Comparison of ENCODE assay signal across 8 cellular contexts in the genomic region with DNA sequence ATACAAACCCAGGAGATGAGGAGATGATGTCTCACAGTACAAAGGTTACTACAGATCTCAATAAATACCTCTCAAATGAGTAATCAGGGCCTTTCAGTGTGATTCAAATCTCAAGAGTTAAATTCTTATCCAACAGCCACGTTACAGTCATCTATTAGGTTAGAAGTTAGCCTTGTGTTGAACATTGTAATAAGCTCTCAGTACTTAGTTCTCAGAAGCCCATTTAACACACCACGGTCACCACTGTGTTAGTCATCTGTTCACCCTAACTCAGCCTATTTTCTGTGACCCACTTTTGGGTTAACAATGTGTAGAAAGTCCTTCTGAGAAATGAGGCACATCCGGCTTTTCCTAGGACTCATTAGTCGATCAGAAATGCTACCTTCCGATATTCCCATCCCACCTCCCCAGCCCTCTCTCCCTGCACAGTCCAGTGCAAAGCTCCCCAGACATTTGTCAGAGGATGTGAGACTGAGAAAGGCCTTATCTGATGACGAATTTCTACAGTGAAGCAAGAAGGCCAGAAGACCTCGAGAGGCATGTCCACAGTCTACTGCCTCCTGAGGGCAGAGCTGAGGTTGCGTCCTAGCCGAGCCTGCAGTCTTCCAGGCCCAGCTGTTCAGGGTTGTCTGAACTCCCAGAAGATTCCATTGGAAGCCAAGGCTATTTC.
DNase-seq lines count a peak whose midpoint lies in the region; ATAC-seq and TF ChIP-seq lines count a peak whose summit lies in the region.

No MANE protein-coding gene starts in this region.

- H3K4me1 ChIP-seq in DOHH2 (ENCODE audit: control insufficient read depth, low read length): peaks cover 44% of the 10 kb centered on the region
- H3K4me1 ChIP-seq in vagina: peaks cover 34% of the 10 kb centered on the region
- H3K4me1 ChIP-seq in BE2C: no peaks in the 10 kb centered on the region

- DNase-seq in GM19240 (ENCODE audit: insufficient read length, low spot score) (peak; percentile 43), WERI-Rb-1 (no peak), left cardiac atrium (no peak), vagina (ENCODE audit: extremely low spot score in 2 of 2) (no peak), BE2C (no peak), posterior vena cava (ENCODE audit: low spot score) (no peak)

- no peak for TF ChIP-seq POLR2A in vagina (IDR thresholded peaks at IDR 0.05)

- H3K79me2 ChIP-seq in DOHH2 (ENCODE audit: control insufficient read depth, low read length): no peaks in the 10 kb centered on the region

- H3K9me3 ChIP-seq in DOHH2 (ENCODE audit: control insufficient read depth, insufficient read depth, low read length): no peaks in the 10 kb centered on the region
- H3K9me3 ChIP-seq in WERI-Rb-1 (ENCODE audit: severe bottlenecking): no peaks in the 10 kb centered on the region
- H3K9me3 ChIP-seq in vagina: no peaks in the 10 kb centered on the region
- no peaks in the 10 kb centered on the region for H3K9me3 ChIP-seq in BE2C

- H3F3A ChIP-seq in DOHH2 (ENCODE audit: control insufficient read depth, insufficient read depth): peaks cover 5% of the 10 kb centered on the region; the same call in 1 of the 2 replicates

- TF ChIP-seq CTCF in DOHH2 (IDR thresholded peaks at IDR 0.05; ENCODE audit: low read depth, low read length, poor library complexity, severe bottlenecking) (peak; percentile 52), WERI-Rb-1 (IDR thresholded peaks at IDR 0.05; ENCODE audit: low read depth, low read length) (peak; percentile 51), vagina (IDR thresholded peaks at IDR 0.05) (peak in 1 of 3 experiments; percentile 12), BE2C (IDR thresholded peaks at IDR 0.05; ENCODE audit: low read depth, low read length) (no peak)

- ATAC-seq in HG03159 (IDR thresholded peaks at IDR 0.05; ENCODE audit: unreplicated experiment) (peak; percentile 73), left cardiac atrium (peak; percentile 48 to 84)

- H3K4me2 ChIP-seq in DOHH2 (ENCODE audit: low read length): no peak overlapping the region

- H3K4me3 ChIP-seq in DOHH2 (ENCODE audit: low read length) (no peak overlapping the region), WERI-Rb-1 (ENCODE audit: low read depth, low read length) (no peak overlapping the region), vagina (no peak overlapping the region), BE2C (ENCODE audit: low read depth, low read length) (no peak overlapping the region)

- no peaks in the 10 kb centered on the region for H4K20me1 ChIP-seq in DOHH2 (ENCODE audit: control insufficient read depth, insufficient read depth, low read depth, low read length)

- H3K9me2 ChIP-seq in DOHH2 (replicated peaks; ENCODE audit: control insufficient read depth, low read length): no peaks in the 10 kb centered on the region

- H3K27ac ChIP-seq in DOHH2 (ENCODE audit: low read depth, low read length): no peak overlapping the region
- H3K27ac ChIP-seq in WERI-Rb-1: no peak overlapping the region
- peak overlapping the region; percentile 20 for H3K27ac ChIP-seq in vagina

- intact Hi-C loops in left cardiac atrium (cut with DNase I) (no loop called here), vagina (cut with DNase I) (no loop called here), posterior vena cava (cut with DNase I) (no loop called here)

- H3K36me3 ChIP-seq in DOHH2 (ENCODE audit: control insufficient read depth, low read length) (peaks cover 15% of the 10 kb centered on the region), WERI-Rb-1 (peaks cover 10% of the 10 kb centered on the region), vagina (peaks cover 0 to 4% of the 10 kb centered on the region in 2 donors), BE2C (peaks cover 4% of the 10 kb centered on the region; the same call in 1 of the 2 replicates)

- H3K27me3 ChIP-seq in DOHH2 (ENCODE audit: control insufficient read depth, low read length) (no peaks in the 10 kb centered on the region), WERI-Rb-1 (ENCODE audit: insufficient read depth, low read depth, severe bottlenecking) (no peaks in the 10 kb centered on the region), vagina (no peaks in the 10 kb centered on the region), BE2C (no peaks in the 10 kb centered on the region)
